In genomic region chr2:120243875-120244553, GRCh38 we compare ENCODE assay signal across 1 cellular context.
A peak's percentile ranks its signal among the peaks of the same experiment; 100 is the strongest.
TF ChIP-seq lines count a peak whose summit lies in the region.

No MANE protein-coding gene starts in this region.

TF ChIP-seq in HepG2, 621 proteins besides CTCF, POLR2A, EP300 and RAD21:
- TF ChIP-seq ZNF768 (CRISPR knock-in tag; IDR thresholded peaks at IDR 0.05) (0 out of 2 replicates have a peak, but pooled peaks have one; percentile 22), KDM3A (CRISPR knock-in tag; IDR thresholded peaks at IDR 0.05; ENCODE audit: low read depth) (no peak)
